23 cellular contexts compared by ENCODE assay signal in genomic region chr18:3040183-3040582, GRCh38. TPM values are rescaled to one million over a fixed set of nuclear protein-coding genes. Genes with fewer than 3 reads are reported as not detected.
DNase-seq lines count a peak whose midpoint lies in the region; ATAC-seq, FAIRE-seq and TF ChIP-seq lines count a peak whose summit lies in the region.
"Had no signal": no experiment of that assay in that cellular context is flagged by ENCODE, and none has a peak within 500 bp of the region (broad histone marks: within the 10 kb centered on the region; RNA-seq: fewer than 3 reads in every experiment).

No MANE protein-coding gene starts in this region.

- H3K36me3 Mint-ChIP-seq in activated CD4-positive, alpha-beta T cell treated with anti-CD3 and anti-CD28 coated beads for 36 hours (ENCODE audit: low read depth): no peaks in the 10 kb centered on the region
- no peaks in the 10 kb centered on the region for H3K36me3 Mint-ChIP-seq in activated T-cell treated with anti-CD3 and anti-CD28 coated beads, Interleukin-2, amount 50 U/mL, for 72 hours (ENCODE audit: insufficient read depth in 2 of 2)
- H3K36me3 Mint-ChIP-seq in type B pancreatic cell: no peaks in the 10 kb centered on the region
- H3K36me3 Mint-ChIP-seq: CD14-positive monocyte had no signal

- peaks cover 25% of the 10 kb centered on the region for H3K4me1 Mint-ChIP-seq in activated CD4-positive, alpha-beta T cell treated with anti-CD3 and anti-CD28 coated beads for 36 hours
- peaks cover 37% of the 10 kb centered on the region for H3K4me1 Mint-ChIP-seq in activated T-cell treated with anti-CD3 and anti-CD28 coated beads, Interleukin-2, amount 50 U/mL, for 72 hours (ENCODE audit: low read depth)
- peaks cover 36% of the 10 kb centered on the region for H3K4me1 Mint-ChIP-seq in type B pancreatic cell (ENCODE audit: unreplicated experiment)

- no peaks in the 10 kb centered on the region for H3K27me3 Mint-ChIP-seq in activated CD4-positive, alpha-beta T cell treated with anti-CD3 and anti-CD28 coated beads for 36 hours
- H3K27me3 Mint-ChIP-seq in activated T-cell treated with anti-CD3 and anti-CD28 coated beads, Interleukin-2, amount 50 U/mL, for 72 hours (ENCODE audit: low read depth): no peaks in the 10 kb centered on the region
- peaks cover under 1% of the 10 kb centered on the region for H3K27me3 Mint-ChIP-seq in type B pancreatic cell

- no peaks in the 10 kb centered on the region for H3K36me3 ChIP-seq in bronchial epithelial cell (ENCODE audit: control insufficient read depth, insufficient read depth, low read length)
- H3K36me3 ChIP-seq: BE2C had no signal

- CTCF ChIA-PET in activated CD4-positive, alpha-beta T cell treated with anti-CD3 and anti-CD28 coated beads for 36 hours (lab: Charles Lee): interaction anchor here (0.7 to 1.9 kb wide), 9 partner anchors 16 to 415 kb away, joined by 3 to 6 read pairs (median 4); no protein-coding TSS in a partner anchor

- peak; percentile 82 for ATAC-seq in activated CD4-positive, alpha-beta T cell treated with anti-CD3 and anti-CD28 coated beads for 36 hours
- ATAC-seq in activated T-cell treated with anti-CD3 and anti-CD28 coated beads, Interleukin-2, amount 50 U/mL, for 72 hours (replicated peaks in 1 of 2): peak; percentile 87 to 89
- no peak for ATAC-seq in HG02840 (IDR thresholded peaks at IDR 0.05; ENCODE audit: low FRiP score, unreplicated experiment)
- ATAC-seq: Right ventricle myocardium inferior had no signal

- peak overlapping the region; percentile 78 for H3K27ac Mint-ChIP-seq in activated CD4-positive, alpha-beta T cell treated with anti-CD3 and anti-CD28 coated beads for 36 hours
- peak overlapping the region; percentile 0 for H3K27ac Mint-ChIP-seq in activated T-cell treated with anti-CD3 and anti-CD28 coated beads, Interleukin-2, amount 50 U/mL, for 72 hours
- H3K27ac Mint-ChIP-seq in type B pancreatic cell: peak overlapping the region; percentile 6
- H3K27ac Mint-ChIP-seq: CD14-positive monocyte had no signal

- no peak for DNase-seq in activated CD4-positive, alpha-beta T cell treated with anti-CD3 and anti-CD28 coated beads for 36 hours
- no peak for DNase-seq in activated CD4-positive, alpha-beta T cell treated with anti-CD3 and anti-CD28 coated beads for 48 hours
- DNase-seq in activated T-cell treated with anti-CD3 and anti-CD28 coated beads, Interleukin-2, amount 50 U/mL, for 72 hours: no peak
- DNase-seq in activated T-cell treated with anti-CD3 and anti-CD28 coated beads, Interleukin-2, amount 50 U/mL, for 48 hours: no peak
- peak; percentile 40 for DNase-seq in bronchial epithelial cell (ENCODE audit: low read depth)
- no peak for DNase-seq in type B pancreatic cell (ENCODE audit: extremely low spot score, unreplicated experiment)
- no peak for DNase-seq in HCEC 1CT
- DNase-seq: 8988T, ACHN, BE2C, DMS153, DND-41, NCI-H1048, NCI-H1417, NCI-H1694, NCI-H2029 treated with DMSO at 0.1 percent for 48 hours, NCI-H2227 treated with DMSO at 0.1 percent for 48 hours, NCI-H526 treated with DMSO at 0.1 percent for 48 hours, PC-9 had no signal

- TF ChIP-seq CTCF in bronchial epithelial cell (IDR thresholded peaks at IDR 0.05; ENCODE audit: insufficient read depth, low read length, severe bottlenecking) (no peak), type B pancreatic cell (conservative IDR thresholded peaks at IDR 0.05) (no peak)

- no peaks in the 10 kb centered on the region for H3K27me3 ChIP-seq in bronchial epithelial cell (ENCODE audit: control insufficient read depth, insufficient read depth, low read length)
- H3K27me3 ChIP-seq: BE2C had no signal

- POLR2A ChIA-PET in activated CD4-positive, alpha-beta T cell treated with anti-CD3 and anti-CD28 coated beads for 36 hours (lab: Charles Lee): interaction anchor here (0.7 to 2.0 kb wide), 2 partner anchors 21 to 89 kb away, joined by 3 to 12 read pairs; no protein-coding TSS in a partner anchor

- H3K4me3 Mint-ChIP-seq in activated CD4-positive, alpha-beta T cell treated with anti-CD3 and anti-CD28 coated beads for 36 hours: no peak overlapping the region
- no peak overlapping the region for H3K4me3 Mint-ChIP-seq in activated T-cell treated with anti-CD3 and anti-CD28 coated beads, Interleukin-2, amount 50 U/mL, for 72 hours
- no peak overlapping the region for H3K4me3 Mint-ChIP-seq in type B pancreatic cell
- H3K4me3 Mint-ChIP-seq: CD14-positive monocyte had no signal

- no peak overlapping the region for H3K4me3 ChIP-seq in bronchial epithelial cell (ENCODE audit: low read depth, low read length)
- H3K4me3 ChIP-seq: PC-9 had no signal

- no peak for FAIRE-seq in bronchial epithelial cell (lab: Jason Lieb, UNC)
- FAIRE-seq: GM12892 had no signal

- intact Hi-C loops in activated CD4-positive, alpha-beta T cell treated with anti-CD3 and anti-CD28 coated beads for 36 hours (cut with DNase I, micrococcal nuclease): loop anchor here in 1 of 2 experiments (1.0 kb wide), 2 partner anchors 21 to 42 kb away; no protein-coding TSS in a partner anchor

- H3K9me3 Mint-ChIP-seq in activated CD4-positive, alpha-beta T cell treated with anti-CD3 and anti-CD28 coated beads for 36 hours (ENCODE audit: low read depth): no peaks in the 10 kb centered on the region
- no peaks in the 10 kb centered on the region for H3K9me3 Mint-ChIP-seq in activated T-cell treated with anti-CD3 and anti-CD28 coated beads, Interleukin-2, amount 50 U/mL, for 72 hours
- H3K9me3 Mint-ChIP-seq in type B pancreatic cell: no peaks in the 10 kb centered on the region
- H3K9me3 Mint-ChIP-seq: CD14-positive monocyte had no signal

RNA-seq across cellular contexts. Expression of gene LPIN2, which starts 27.2 kb away (rescaled TPM):
- total RNA-seq in activated CD4-positive, alpha-beta T cell treated with anti-CD3 and anti-CD28 coated beads for 36 hours: 10 to 100 TPM; 82.6 to 95.3 TPM
- total RNA-seq in activated T-cell treated with anti-CD3 and anti-CD28 coated beads, Interleukin-2, amount 50 U/mL, for 72 hours: 100 to 1,000 TPM; 101 to 106 TPM
- total RNA-seq in bronchial epithelial cell: 6.0 and 6.3 TPM in 2 replicates
- 17.8 and 26.8 TPM in 2 replicates for total RNA-seq in type B pancreatic cell (ENCODE audit: low replicate concordance)

Comparison
In these comparisons a context has a peak if more than half of its experiments do, and no peak if none do; other contexts are left out.
1. H3K27ac Mint-ChIP-seq: peak in every context shown above with its lines; median percentile 78 in activated CD4-positive, alpha-beta T cell treated with anti-CD3 and anti-CD28 coated beads for 36 hours; 6 in type B pancreatic cell; 0 in activated T-cell treated with anti-CD3 and anti-CD28 coated beads, Interleukin-2, amount 50 U/mL, for 72 hours.